ENCODE assay signal across 22 cellular contexts in genomic region chr14:99803803-99804202, GRCh38. TPM values are rescaled to one million over a fixed set of nuclear protein-coding genes. Genes with fewer than 3 reads are reported as not detected.
DNase-seq lines count a peak whose midpoint lies in the region; ATAC-seq lines count a peak whose summit lies in the region.
"Had no signal": no experiment of that assay in that cellular context is flagged by ENCODE, and none has a peak within 500 bp of the region (broad histone marks: within the 10 kb centered on the region; RNA-seq: fewer than 3 reads in every experiment).

No MANE protein-coding gene starts in this region.

- ATAC-seq in HG03457 (IDR thresholded peaks at IDR 0.05; ENCODE audit: unreplicated experiment), result no peak
- no peak for ATAC-seq in HG03097 (IDR thresholded peaks at IDR 0.05; ENCODE audit: low FRiP score, unreplicated experiment)
- no peak for ATAC-seq in GM19351 (IDR thresholded peaks at IDR 0.05; ENCODE audit: unreplicated experiment)
- ATAC-seq: activated CD4-positive, CD25-positive, alpha-beta regulatory T cell treated with anti-CD3 and anti-CD28 coated beads, Interleukin-2, amount 50 U/mL, for 24 hours; GM23338; left ventricle myocardium superior had no signal

- DNase-seq in DMS 273 (lab: John Stamatoyannopoulos, UW; ENCODE audit: unreplicated experiment), result peak; percentile 41
- DNase-seq in DMS 273 treated with DMSO at 0.1 percent for 48 hours (lab: John Stamatoyannopoulos, UW), result no peak
- DNase-seq in NCI-H1436 treated with DMSO at 0.1 percent for 48 hours (lab: John Stamatoyannopoulos, UW), result peak; percentile 48
- DNase-seq in NCI-H82 (lab: John Stamatoyannopoulos, UW), result peak; percentile 83
- peak; percentile 6 for DNase-seq in mesenteric fat pad (ENCODE audit: low spot score)
- DNase-seq: activated CD4-positive, alpha-beta memory T cell treated with anti-CD3 and anti-CD28 coated beads, Interleukin-2, amount 10 ng/mL, durations not matched to agents 7 days and 5 days; activated CD8-positive, alpha-beta memory T cell treated with anti-CD3 and anti-CD28 coated beads, Interleukin-2, amount 50 U/mL, for 48 hours; amygdala; effector CD8-positive, alpha-beta T cell; left ventricle myocardium superior; naive B cell; NCI-H1694; NCI-H226; occipital lobe; Peyer's patch; stimulated activated naive CD4-positive, alpha-beta T cell treated with Interleukin-2 at 50 U/mL for 16 hours; T-helper 1 cell had no signal

RNA-seq across cellular contexts. Expression of gene EML1, which starts 10.6 kb away (rescaled TPM):
- total RNA-seq in mesenteric fat pad, result 32.5 TPM
- total RNA-seq: activated CD4-positive, alpha-beta memory T cell treated with anti-CD3 and anti-CD28 coated beads, Interleukin-2, amount 10 ng/mL, durations not matched to agents 7 days and 5 days had no signal
